Comparison of ENCODE assay signal across 13 cellular contexts in genomic region chr4:118941149-118941548, GRCh38. TPM values are rescaled to one million over a fixed set of nuclear protein-coding genes. Genes with fewer than 3 reads are reported as not detected.
DNase-seq lines count a peak whose midpoint lies in the region; ATAC-seq and TF ChIP-seq lines count a peak whose summit lies in the region.
"Had no signal": no experiment of that assay in that cellular context is flagged by ENCODE, and none has a peak within 500 bp of the region (broad histone marks: within the 10 kb centered on the region; RNA-seq: fewer than 3 reads in every experiment).

No MANE protein-coding gene starts in this region.

- H3K27ac Mint-ChIP-seq in activated T-helper 17 cell treated with anti-CD3 and anti-CD28 coated beads, Interleukin-2, amount 50 U/mL, for 72 hours = no peak overlapping the region
- H3K27ac Mint-ChIP-seq: activated T-cell treated with anti-CD3 and anti-CD28 coated beads, Interleukin-2, amount 50 U/mL, for 72 hours had no signal

- no peak overlapping the region for H3K4me3 Mint-ChIP-seq in activated T-helper 17 cell treated with anti-CD3 and anti-CD28 coated beads, Interleukin-2, amount 50 U/mL, for 72 hours
- H3K4me3 Mint-ChIP-seq: activated T-cell treated with anti-CD3 and anti-CD28 coated beads, Interleukin-2, amount 50 U/mL, for 72 hours had no signal

- peak; percentile 36 for DNase-seq in EL
- DNase-seq in Peyer's patch = no peak
- DNase-seq in fibroblast of villous mesenchyme (ENCODE audit: low read depth) = peak; percentile 65
- no peak for DNase-seq in NCI-H1417 treated with DMSO at 0.1 percent for 48 hours (lab: John Stamatoyannopoulos, UW)
- no peak for DNase-seq in COLO829 (ENCODE audit: low spot score)
- DNase-seq in suprapubic skin (ENCODE audit: low spot score in 2 of 2) = no peak
- DNase-seq: activated T-cell treated with anti-CD3 and anti-CD28 coated beads, Interleukin-2, amount 50 U/mL, for 72 hours; NCI-H1436; stimulated activated CD4-positive, alpha-beta T cell treated with anti-CD3 and anti-CD28 coated beads, Interleukin-2, amount 100 ng/mL, for 48 hours had no signal

- no peak for TF ChIP-seq EP300 in suprapubic skin (IDR thresholded peaks at IDR 0.05)

- H3K36me3 Mint-ChIP-seq in activated T-helper 17 cell treated with anti-CD3 and anti-CD28 coated beads, Interleukin-2, amount 50 U/mL, for 72 hours (ENCODE audit: low read depth) = no peaks in the 10 kb centered on the region

- H3K36me3 ChIP-seq in Peyer's patch = no peaks in the 10 kb centered on the region
- no peaks in the 10 kb centered on the region for H3K36me3 ChIP-seq in rectal smooth muscle tissue (ENCODE audit: control insufficient read depth, insufficient read depth, low read length)
- no peaks in the 10 kb centered on the region for H3K36me3 ChIP-seq in suprapubic skin
- H3K36me3 ChIP-seq: neutrophil had no signal

- H3K4me3 ChIP-seq in Peyer's patch (no peak overlapping the region), fibroblast of villous mesenchyme (ENCODE audit: low read depth, low read length) (no peak overlapping the region), rectal smooth muscle tissue (ENCODE audit: low read length) (no peak overlapping the region), suprapubic skin (no peak overlapping the region)

- H3K9me3 ChIP-seq in Peyer's patch (no peaks in the 10 kb centered on the region), suprapubic skin (no peaks in the 10 kb centered on the region)
- H3K9me3 ChIP-seq: neutrophil had no signal

- 50% methylated on average over 1 of the region's 1 CpG for WGBS in suprapubic skin

- no peaks in the 10 kb centered on the region for H3K4me1 Mint-ChIP-seq in activated T-helper 17 cell treated with anti-CD3 and anti-CD28 coated beads, Interleukin-2, amount 50 U/mL, for 72 hours

- H3K27ac ChIP-seq in Peyer's patch (peak overlapping the region in 3 of 4 donors; percentile 26 to 67 (median 61)), rectal smooth muscle tissue (ENCODE audit: low read depth, low read length) (peak overlapping the region; percentile 73), suprapubic skin (no peak overlapping the region)
- H3K27ac ChIP-seq: neutrophil had no signal

- H3K9ac ChIP-seq in rectal smooth muscle tissue (ENCODE audit: low read length) = no peak overlapping the region

- no peaks in the 10 kb centered on the region for H3K4me1 ChIP-seq in Peyer's patch
- peaks cover 36% of the 10 kb centered on the region for H3K4me1 ChIP-seq in rectal smooth muscle tissue (ENCODE audit: control insufficient read depth, insufficient read depth, low read length)
- no peaks in the 10 kb centered on the region for H3K4me1 ChIP-seq in suprapubic skin

- no peak for TF ChIP-seq POLR2A in Peyer's patch (IDR thresholded peaks at IDR 0.05)
- no peak for TF ChIP-seq POLR2A in suprapubic skin (IDR thresholded peaks at IDR 0.05)

- no peaks in the 10 kb centered on the region for H3K9me3 Mint-ChIP-seq in activated T-helper 17 cell treated with anti-CD3 and anti-CD28 coated beads, Interleukin-2, amount 50 U/mL, for 72 hours
- H3K9me3 Mint-ChIP-seq: activated T-cell treated with anti-CD3 and anti-CD28 coated beads, Interleukin-2, amount 50 U/mL, for 72 hours had no signal

- TF ChIP-seq CTCF in Peyer's patch (IDR thresholded peaks at IDR 0.05) = no peak
- TF ChIP-seq CTCF in fibroblast of villous mesenchyme (IDR thresholded peaks at IDR 0.05; ENCODE audit: insufficient read depth, low read depth, low read length) = no peak
- TF ChIP-seq CTCF in suprapubic skin (IDR thresholded peaks at IDR 0.05) = no peak

- no peak for ATAC-seq in activated T-helper 17 cell treated with anti-CD3 and anti-CD28 coated beads, Interleukin-2, amount 50 U/mL, for 72 hours (replicated peaks)
- ATAC-seq: activated T-cell treated with anti-CD3 and anti-CD28 coated beads, Interleukin-2, amount 50 U/mL, for 72 hours; Panc1 had no signal

- no peaks in the 10 kb centered on the region for H3K27me3 ChIP-seq in Peyer's patch
- H3K27me3 ChIP-seq in rectal smooth muscle tissue (ENCODE audit: control insufficient read depth, insufficient read depth, low read length) = no peaks in the 10 kb centered on the region
- no peaks in the 10 kb centered on the region for H3K27me3 ChIP-seq in suprapubic skin
- H3K27me3 ChIP-seq: neutrophil had no signal

- H3K27me3 Mint-ChIP-seq in activated T-helper 17 cell treated with anti-CD3 and anti-CD28 coated beads, Interleukin-2, amount 50 U/mL, for 72 hours = peaks cover 15% of the 10 kb centered on the region

RNA-seq across cellular contexts. Expression of gene SYNPO2, which starts 52.5 kb away (rescaled TPM):
- total RNA-seq in Peyer's patch (10 to 100 TPM; 24.9 to 77.6 (median 41.1) TPM), fibroblast of villous mesenchyme (139 and 194 TPM in 2 replicates), suprapubic skin (10 to 100 TPM; 14.3 to 33.6 (median 19.1) TPM)
- under 1 TPM; 0.32 to 0.37 TPM for total RNA-seq in activated T-helper 17 cell treated with anti-CD3 and anti-CD28 coated beads, Interleukin-2, amount 50 U/mL, for 72 hours

Comparison
In these comparisons a context has a peak if more than half of its experiments do, and no peak if none do; other contexts are left out.
1. DNase-seq: peak in EL (single experiment) and fibroblast of villous mesenchyme (single experiment); none in Peyer's patch (0 of 3), NCI-H1417 treated with DMSO at 0.1 percent for 48 hours (single experiment), COLO829 (single experiment) and suprapubic skin (0 of 2).
2. RNA of gene SYNPO2, which starts 52.5 kb away (total RNA-seq): 139 to 194 TPM in fibroblast of villous mesenchyme, 24.9 to 77.6 TPM in Peyer's patch and 14.3 to 33.6 TPM in suprapubic skin; 0.32 to 0.37 TPM in activated T-helper 17 cell treated with anti-CD3 and anti-CD28 coated beads, Interleukin-2, amount 50 U/mL, for 72 hours; every median in the first group is over 10 times any median in the second.